In the genomic region with DNA sequence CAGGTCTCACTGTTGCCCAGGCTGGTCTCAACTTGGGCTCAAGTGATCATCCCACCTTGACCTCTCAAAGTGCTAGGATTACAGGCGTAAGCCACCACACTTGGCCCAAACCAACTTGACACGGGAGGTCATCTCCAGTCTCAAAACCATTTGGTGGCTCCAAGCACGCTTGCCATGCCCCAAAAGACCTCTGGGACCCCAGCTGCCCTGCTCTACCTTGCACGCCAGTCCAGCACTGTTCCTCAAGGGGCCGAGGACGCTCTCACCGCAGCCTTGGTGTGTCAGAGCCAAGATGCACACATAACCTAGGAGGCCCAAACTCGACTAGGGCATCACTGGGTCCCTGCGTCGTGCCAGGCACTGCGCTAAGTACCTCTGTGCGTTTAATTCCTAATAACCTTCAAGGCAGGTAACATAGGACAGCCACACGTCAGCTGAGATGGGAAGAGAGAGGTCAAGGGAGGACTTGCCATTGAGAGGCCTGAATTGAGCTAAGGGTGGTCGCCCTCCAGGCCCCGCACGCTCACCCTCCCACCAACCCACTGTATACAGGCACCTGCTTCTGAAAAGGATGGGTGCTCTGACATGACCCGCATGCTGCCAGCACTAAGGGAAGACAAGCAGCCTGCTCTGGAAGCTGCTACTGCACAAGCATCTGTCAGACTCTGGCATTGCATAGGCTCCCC, we compare ENCODE assay signal across 10 cellular contexts. TPM values are rescaled to one million over a fixed set of nuclear protein-coding genes. Genes with fewer than 3 reads are reported as not detected.
A peak's percentile ranks its signal among the peaks of the same experiment; 100 is the strongest.
DNase-seq lines count a peak whose midpoint lies in the region; ATAC-seq, FAIRE-seq and TF ChIP-seq lines count a peak whose summit lies in the region.
"Had no signal": no experiment of that assay in that cellular context is flagged by ENCODE, and none has a peak within 500 bp of the region (broad histone marks: within the 10 kb centered on the region; RNA-seq: fewer than 3 reads in every experiment).

No MANE protein-coding gene starts in this region.

- peak; percentile 7; the same call in 2 of the 3 replicates for ATAC-seq in GM12878

- BruUV-seq in GM12878 (replicated peaks; lab: Mats Ljungman, UMichigan), result no TSS peak

- in situ Hi-C loops in GM12878 (cut with MboI), result no loop called here

- TF ChIP-seq CTCF in cardiac muscle cell (IDR thresholded peaks at IDR 0.05; ENCODE audit: low read depth, low read length) (no peak), right atrium auricular region (IDR thresholded peaks at IDR 0.05) (no peak), GM12878 (IDR thresholded peaks at IDR 0.05 in 2 of 3, conservative IDR thresholded peaks at IDR 0.05 in 1 of 3; ENCODE audit: control insufficient read depth in 2 of 3, extremely low read depth in 1 of 3, insufficient read depth in 1 of 3, low read depth in 3 of 3, low read length in 3 of 3) (no peak)

- RAD21 ChIA-PET in GM12878 (lab: Charles Lee; ENCODE audit: unreplicated experiment), result no interaction called here

- H3K4me2 ChIP-seq in GM12878 (ENCODE audit: control insufficient read depth, insufficient read depth), result no peak overlapping the region

- peak overlapping the region; percentile 63 for H3K27ac ChIP-seq in cardiac muscle cell
- H3K27ac ChIP-seq in right atrium auricular region, result no peak overlapping the region
- no peak overlapping the region for H3K27ac ChIP-seq in GM12878 (ENCODE audit: control insufficient read depth, insufficient read depth)
- H3K27ac ChIP-seq in substantia nigra (ENCODE audit: low read depth, low read length, poor library complexity, severe bottlenecking), result peak overlapping the region; percentile 16

- 72% methylated on average over 17 of the region's 17 CpGs for WGBS in GM12878 (ENCODE audit: insufficient coverage, insufficient replicate concordance, low lambda C conversion rate, missing lambda C conversion rate)

- H3K4me3 ChIP-seq in cardiac muscle cell (no peak overlapping the region), right atrium auricular region (no peak overlapping the region), GM12878 (no peak overlapping the region)
- H3K4me3 ChIP-seq: MG63 had no signal

- no peak overlapping the region for H3K9ac ChIP-seq in GM12878 (ENCODE audit: control insufficient read depth, insufficient read depth, low read length)

- no peak for TF ChIP-seq RAD21 in GM12878 (IDR thresholded peaks at IDR 0.05; ENCODE audit: insufficient read depth, low read depth, low read length)

- H3K79me2 ChIP-seq in GM12878 (ENCODE audit: control insufficient read depth, insufficient read depth, low read length), result no peaks in the 10 kb centered on the region

- CTCF ChIA-PET in GM12878 (lab: Yijun Ruan, JAX), result no interaction called here

- H3K9me3 ChIP-seq in cardiac muscle cell (ENCODE audit: low read depth), result no peaks in the 10 kb centered on the region
- H3K9me3 ChIP-seq in right atrium auricular region, result no peaks in the 10 kb centered on the region
- H3K9me3 ChIP-seq in GM12878 (replicated peaks; ENCODE audit: control insufficient read depth, insufficient read depth, low read length), result no peaks in the 10 kb centered on the region; the same call in 2 of the 3 replicates
- H3K9me3 ChIP-seq: MG63 had no signal

- SMC1A ChIA-PET in GM12878 (lab: Charles Lee; ENCODE audit: uncharacterized antibody, unreplicated experiment), result no interaction called here

- no peaks in the 10 kb centered on the region for H4K20me1 ChIP-seq in GM12878 (ENCODE audit: control insufficient read depth, insufficient read depth)

- intact Hi-C loops in GM12878 (cut with micrococcal nuclease; ENCODE audit: unreplicated experiment), result no loop called here

- DNase-seq in cardiac muscle cell (ENCODE audit: low read depth in 1 of 2, low spot score in 1 of 2) (no peak), right atrium auricular region (ENCODE audit: low spot score) (no peak), GM12878 (ENCODE audit: low read depth, low spot score) (no peak), substantia nigra (lab: John Stamatoyannopoulos, UW) (no peak), NCI-H1694 treated with DMSO at 0.1 percent for 48 hours (lab: John Stamatoyannopoulos, UW) (no peak), NCI-H1694 (lab: John Stamatoyannopoulos, UW) (no peak)
- DNase-seq: activated CD4-positive, alpha-beta T cell treated with anti-CD3 and anti-CD28 coated beads for 4 hours; CD4-positive, CD25-positive, alpha-beta regulatory T cell; MG63 had no signal

- H2AFZ ChIP-seq in GM12878 (ENCODE audit: control insufficient read depth, low read depth, low read length), result no peak overlapping the region

- peak; percentile 45 for TF ChIP-seq POLR2A in GM12878 (IDR thresholded peaks at IDR 0.05; ENCODE audit: low read depth, low read length)

- FAIRE-seq in GM12878 (lab: Jason Lieb, UNC), result no peak

- no peaks in the 10 kb centered on the region for H3K4me1 ChIP-seq in cardiac muscle cell (ENCODE audit: low read depth)
- H3K4me1 ChIP-seq in right atrium auricular region, result peaks cover 0 to 16% of the 10 kb centered on the region in 2 donors
- no peaks in the 10 kb centered on the region; the same call in 1 of the 2 replicates for H3K4me1 ChIP-seq in GM12878 (ENCODE audit: control insufficient read depth, insufficient read depth, low read length)

- POLR2A ChIA-PET in GM12878 (lab: Charles Lee), result no interaction called here

- H3K27me3 ChIP-seq in cardiac muscle cell (no peaks in the 10 kb centered on the region), right atrium auricular region (no peaks in the 10 kb centered on the region), GM12878 (replicated peaks in 1 of 2; ENCODE audit: control insufficient read depth in 2 of 2, insufficient read depth in 2 of 2, low read length in 1 of 2) (peaks cover 2 to 7% of the 10 kb centered on the region in 2 experiments; a peak in 2 of 4 replicates)
- H3K27me3 ChIP-seq: MG63 had no signal

- peaks cover 31% of the 10 kb centered on the region for H3K36me3 ChIP-seq in cardiac muscle cell
- H3K36me3 ChIP-seq in right atrium auricular region, result peaks cover 38% of the 10 kb centered on the region
- peaks cover 21 to 27% of the 10 kb centered on the region in 2 experiments for H3K36me3 ChIP-seq in GM12878 (ENCODE audit: control insufficient read depth in 2 of 2, insufficient read depth in 2 of 2, low read length in 1 of 2)

- no peak for TF ChIP-seq EP300 in GM12878 (IDR thresholded peaks at IDR 0.05; ENCODE audit: borderline replicate concordance in 1 of 2, control insufficient read depth in 1 of 2, low read depth in 2 of 2, low read length in 2 of 2)

RNA-seq across cellular contexts. Expression of gene GAS2L1, which starts 4.6 kb away (rescaled TPM):
- total RNA-seq in cardiac muscle cell (14.3 and 17.3 TPM in 2 replicates), right atrium auricular region (10 to 100 TPM; 19.4 to 28.0 TPM), GM12878 (2014; rRNA removed) (not detected in 2 replicates), GM12878 (2014; rRNA removed; fragmentation: Illumina TruSeq; extraction: Trizol) (not detected in 2 replicates), GM12878 (2021) (0.13 and 0.43 TPM in 2 replicates)
- polyA plus RNA-seq in cardiac muscle cell (21.0 and 25.0 TPM in 2 replicates), GM12878 (2011; rRNA removed) (not detected in 2 replicates), GM12878 (2014; fragmentation: Illumina TruSeq; extraction: Trizol) (not detected in 2 replicates), GM12878 (2014; fragmentation: Nextera tagmentation; extraction: Ambion mirVana) (not detected), GM12878 (2014; rRNA removed) (0.03 and 0.06 TPM in 2 replicates), GM12878 (2016; fragmentation: Nextera tagmentation; extraction: Ambion mirVana) (not detected)
- total RNA-seq in GM12878 (2013; cell fraction: nucleolus; rRNA removed), result not detected in 2 replicates
- not detected for polyA plus RNA-seq in GM12878 (2011; ENCODE audit: low read depth)
- 0.07 TPM in 1 of 2 replicates, not detected in the other for polyA plus RNA-seq in GM12878 (2011; cell fraction: cytosol; rRNA removed)
- 0.13 and 0.28 TPM in 2 replicates for polyA plus RNA-seq in GM12878 (2011; cell fraction: nucleus; rRNA removed)
- polyA plus RNA-seq in GM12878 (2012), result 0.12 and 0.25 TPM in 2 replicates
- not detected in 2 replicates for polyA minus RNA-seq in GM12878 (2011; rRNA and poly(A)+ RNA removed)
- polyA minus RNA-seq in GM12878 (2011; cell fraction: cytosol; rRNA and poly(A)+ RNA removed), result not detected in 2 replicates
- polyA minus RNA-seq in GM12878 (2011; cell fraction: nucleus; rRNA and poly(A)+ RNA removed), result not detected in 2 replicates

RNA-seq across cellular contexts. Expression of gene RASL10A, which starts 13.6 kb away (rescaled TPM):
- total RNA-seq in cardiac muscle cell, result 3.6 and 4.1 TPM in 2 replicates
- polyA plus RNA-seq in cardiac muscle cell, result 1.2 and 3.5 TPM in 2 replicates
- 1 to 10 TPM; 1.1 to 1.8 TPM for total RNA-seq in right atrium auricular region
- not detected in 2 replicates for total RNA-seq in GM12878 (2013; cell fraction: nucleolus; rRNA removed)
- total RNA-seq in GM12878 (2014; rRNA removed), result 0.27 TPM in 1 of 2 replicates, not detected in the other
- not detected in 2 replicates for total RNA-seq in GM12878 (2014; rRNA removed; fragmentation: Illumina TruSeq; extraction: Trizol)
- 0.32 and 0.46 TPM in 2 replicates for total RNA-seq in GM12878 (2021)
- polyA plus RNA-seq in GM12878 (2011; ENCODE audit: low read depth), result not detected
- 0.12 TPM in 1 of 2 replicates, not detected in the other for polyA plus RNA-seq in GM12878 (2011; rRNA removed)
- polyA plus RNA-seq in GM12878 (2011; cell fraction: cytosol; rRNA removed), result 0.10 and 0.33 TPM in 2 replicates
- polyA plus RNA-seq in GM12878 (2011; cell fraction: nucleus; rRNA removed), result 0.51 and 0.92 TPM in 2 replicates
- 0.31 and 0.35 TPM in 2 replicates for polyA plus RNA-seq in GM12878 (2012)
- polyA plus RNA-seq in GM12878 (2014; fragmentation: Illumina TruSeq; extraction: Trizol), result not detected in 2 replicates
- polyA plus RNA-seq in GM12878 (2014; fragmentation: Nextera tagmentation; extraction: Ambion mirVana), result not detected
- polyA plus RNA-seq in GM12878 (2014; rRNA removed), result not detected in 2 replicates
- under 1 TPM; 0.17 to 0.24 TPM for polyA plus RNA-seq in GM12878 (2016; fragmentation: Nextera tagmentation; extraction: Ambion mirVana)
- not detected in 2 replicates for polyA minus RNA-seq in GM12878 (2011; rRNA and poly(A)+ RNA removed)
- polyA minus RNA-seq in GM12878 (2011; cell fraction: cytosol; rRNA and poly(A)+ RNA removed), result not detected in 2 replicates
- polyA minus RNA-seq in GM12878 (2011; cell fraction: nucleus; rRNA and poly(A)+ RNA removed), result not detected in 2 replicates
- total RNA-seq: CD4-positive, CD25-positive, alpha-beta regulatory T cell; SK-MEL-5 had no signal
- polyA plus RNA-seq: CD4-positive, CD25-positive, alpha-beta regulatory T cell had no signal

RNA-seq across cellular contexts. Expression of gene EWSR1, which starts 33.8 kb away (rescaled TPM):
- total RNA-seq in cardiac muscle cell, result 233 and 266 TPM in 2 replicates
- 328 and 349 TPM in 2 replicates for polyA plus RNA-seq in cardiac muscle cell
- 100 to 1,000 TPM; 153 to 179 TPM for total RNA-seq in right atrium auricular region
- total RNA-seq in GM12878 (2013; cell fraction: nucleolus; rRNA removed), result 358 and 390 TPM in 2 replicates
- 339 and 342 TPM in 2 replicates for total RNA-seq in GM12878 (2014; rRNA removed)
- 200 and 209 TPM in 2 replicates for total RNA-seq in GM12878 (2014; rRNA removed; fragmentation: Illumina TruSeq; extraction: Trizol)
- 307 and 325 TPM in 2 replicates for total RNA-seq in GM12878 (2021)
- 140 TPM for polyA plus RNA-seq in GM12878 (2011; ENCODE audit: low read depth)
- 233 and 400 TPM in 2 replicates for polyA plus RNA-seq in GM12878 (2011; rRNA removed)
- polyA plus RNA-seq in GM12878 (2011; cell fraction: cytosol; rRNA removed), result 486 and 548 TPM in 2 replicates
- polyA plus RNA-seq in GM12878 (2011; cell fraction: nucleus; rRNA removed), result 908 and 919 TPM in 2 replicates
- 149 and 217 TPM in 2 replicates for polyA plus RNA-seq in GM12878 (2012)
- polyA plus RNA-seq in GM12878 (2014; fragmentation: Illumina TruSeq; extraction: Trizol), result 430 and 480 TPM in 2 replicates
- polyA plus RNA-seq in GM12878 (2014; fragmentation: Nextera tagmentation; extraction: Ambion mirVana), result 100 to 1,000 TPM; 130 to 180 TPM
- 369 and 388 TPM in 2 replicates for polyA plus RNA-seq in GM12878 (2014; rRNA removed)
- 100 to 1,000 TPM; 426 to 464 TPM for polyA plus RNA-seq in GM12878 (2016; fragmentation: Nextera tagmentation; extraction: Ambion mirVana)
- polyA minus RNA-seq in GM12878 (2011; rRNA and poly(A)+ RNA removed), result 345 and 478 TPM in 2 replicates
- polyA minus RNA-seq in GM12878 (2011; cell fraction: cytosol; rRNA and poly(A)+ RNA removed), result 124 and 140 TPM in 2 replicates
- 141 and 185 TPM in 2 replicates for polyA minus RNA-seq in GM12878 (2011; cell fraction: nucleus; rRNA and poly(A)+ RNA removed)

RNA-seq across cellular contexts. Expression of gene RHBDD3, which starts 34.1 kb away (rescaled TPM):
- total RNA-seq in cardiac muscle cell (88.6 and 102 TPM in 2 replicates), right atrium auricular region (10 to 100 TPM; 16.5 to 23.4 TPM), GM12878 (2014; rRNA removed) (30.7 and 37.9 TPM in 2 replicates), GM12878 (2014; rRNA removed; fragmentation: Illumina TruSeq; extraction: Trizol) (10.0 and 11.9 TPM in 2 replicates), GM12878 (2021) (23.1 and 28.4 TPM in 2 replicates)
- polyA plus RNA-seq in cardiac muscle cell (80.4 and 83.7 TPM in 2 replicates), GM12878 (2011; rRNA removed) (3.8 and 8.6 TPM in 2 replicates), GM12878 (2014; fragmentation: Illumina TruSeq; extraction: Trizol) (3.9 and 8.1 TPM in 2 replicates), GM12878 (2014; fragmentation: Nextera tagmentation; extraction: Ambion mirVana) (1 to 10 TPM in 1 of 2 experiments, under 1 TPM in 1; 0.27 to 1.2 TPM), GM12878 (2014; rRNA removed) (37.6 and 41.2 TPM in 2 replicates), GM12878 (2016; fragmentation: Nextera tagmentation; extraction: Ambion mirVana) (10 to 100 TPM; 36.9 to 38.7 TPM)
- total RNA-seq in GM12878 (2013; cell fraction: nucleolus; rRNA removed), result 36.7 and 43.7 TPM in 2 replicates
- polyA plus RNA-seq in GM12878 (2011; ENCODE audit: low read depth), result 5.3 TPM
- polyA plus RNA-seq in GM12878 (2011; cell fraction: cytosol; rRNA removed), result 14.9 and 23.0 TPM in 2 replicates
- 23.5 and 35.8 TPM in 2 replicates for polyA plus RNA-seq in GM12878 (2011; cell fraction: nucleus; rRNA removed)
- 13.5 and 16.4 TPM in 2 replicates for polyA plus RNA-seq in GM12878 (2012)
- polyA minus RNA-seq in GM12878 (2011; rRNA and poly(A)+ RNA removed), result 3.6 and 9.5 TPM in 2 replicates
- 2.9 and 6.8 TPM in 2 replicates for polyA minus RNA-seq in GM12878 (2011; cell fraction: cytosol; rRNA and poly(A)+ RNA removed)
- 5.3 and 13.4 TPM in 2 replicates for polyA minus RNA-seq in GM12878 (2011; cell fraction: nucleus; rRNA and poly(A)+ RNA removed)

Comparison
In these comparisons a context has a peak if more than half of its experiments do, and no peak if none do; other contexts are left out.
1. H3K27ac ChIP-seq: peak in cardiac muscle cell (single experiment) and substantia nigra (single experiment); none in right atrium auricular region (0 of 2) and GM12878 (single experiment).
2. RNA of gene GAS2L1, which starts 4.6 kb away (total RNA-seq): 19.4 to 28.0 TPM in right atrium auricular region and 14.3 to 17.3 TPM in cardiac muscle cell; 0.13 to 0.43 TPM in GM12878; every median in the first group is over 10 times any median in the second.